1 cellular context compared by ENCODE assay signal in the genomic region with DNA sequence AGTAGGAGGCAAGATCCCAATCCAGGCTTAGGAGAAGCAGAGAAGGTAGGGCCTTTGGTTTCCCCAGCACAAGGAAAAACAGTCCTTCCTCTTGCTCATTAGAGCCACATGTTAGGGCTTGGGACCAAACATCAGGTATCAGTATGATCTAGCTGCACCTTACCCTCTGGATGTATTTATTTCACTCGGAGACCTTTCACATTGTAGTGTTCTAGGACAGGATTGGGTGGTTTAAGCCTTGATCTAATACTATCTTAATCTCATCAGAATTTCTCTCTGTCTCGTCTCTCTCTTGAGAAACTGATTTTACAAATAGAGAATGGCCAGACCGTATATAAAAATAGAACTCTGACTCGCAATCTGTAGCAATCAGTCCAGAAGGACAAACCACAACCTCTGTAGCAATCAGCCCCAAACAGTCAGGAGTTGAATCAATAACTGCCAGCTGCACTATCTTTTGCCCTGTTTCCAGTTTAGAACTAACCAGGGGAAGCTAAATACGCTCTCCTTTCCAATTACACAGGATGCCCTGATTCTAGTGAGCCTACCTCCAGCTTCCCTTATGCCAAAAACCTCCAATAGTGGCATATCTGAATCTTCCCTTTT.
TF ChIP-seq lines count a peak whose summit lies in the region.

No MANE protein-coding gene starts in this region.

TF ChIP-seq in WTC11, 78 proteins besides CTCF, POLR2A, EP300 and RAD21 (continued from another document):
- TF ChIP-seq, protein P1, sequence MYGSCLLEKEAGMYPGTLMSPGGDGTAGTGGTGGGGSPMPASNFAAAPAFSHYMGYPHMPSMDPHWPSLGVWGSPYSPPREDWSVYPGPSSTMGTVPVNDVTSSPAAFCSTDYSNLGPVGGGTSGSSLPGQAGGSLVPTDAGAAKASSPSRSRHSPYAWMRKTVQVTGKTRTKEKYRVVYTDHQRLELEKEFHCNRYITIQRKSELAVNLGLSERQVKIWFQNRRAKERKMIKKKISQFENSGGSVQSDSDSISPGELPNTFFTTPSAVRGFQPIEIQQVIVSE (CRISPR knock-in tag; IDR thresholded peaks at IDR 0.05; ENCODE audit: borderline replicate concordance), result no peak
- TF ChIP-seq FOXK1 (CRISPR knock-in tag; IDR thresholded peaks at IDR 0.05) (no peak), NFE2L1 (CRISPR knock-in tag; IDR thresholded peaks at IDR 0.05) (no peak), TCF7 (CRISPR knock-in tag; IDR thresholded peaks at IDR 0.05; ENCODE audit: low read depth) (no peak)
- TF ChIP-seq, protein P2, sequence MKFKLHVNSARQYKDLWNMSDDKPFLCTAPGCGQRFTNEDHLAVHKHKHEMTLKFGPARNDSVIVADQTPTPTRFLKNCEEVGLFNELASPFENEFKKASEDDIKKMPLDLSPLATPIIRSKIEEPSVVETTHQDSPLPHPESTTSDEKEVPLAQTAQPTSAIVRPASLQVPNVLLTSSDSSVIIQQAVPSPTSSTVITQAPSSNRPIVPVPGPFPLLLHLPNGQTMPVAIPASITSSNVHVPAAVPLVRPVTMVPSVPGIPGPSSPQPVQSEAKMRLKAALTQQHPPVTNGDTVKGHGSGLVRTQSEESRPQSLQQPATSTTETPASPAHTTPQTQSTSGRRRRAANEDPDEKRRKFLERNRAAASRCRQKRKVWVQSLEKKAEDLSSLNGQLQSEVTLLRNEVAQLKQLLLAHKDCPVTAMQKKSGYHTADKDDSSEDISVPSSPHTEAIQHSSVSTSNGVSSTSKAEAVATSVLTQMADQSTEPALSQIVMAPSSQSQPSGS (CRISPR knock-in tag; IDR thresholded peaks at IDR 0.05; ENCODE audit: borderline replicate concordance, low read depth), result no peak
- TF ChIP-seq, protein P3, sequence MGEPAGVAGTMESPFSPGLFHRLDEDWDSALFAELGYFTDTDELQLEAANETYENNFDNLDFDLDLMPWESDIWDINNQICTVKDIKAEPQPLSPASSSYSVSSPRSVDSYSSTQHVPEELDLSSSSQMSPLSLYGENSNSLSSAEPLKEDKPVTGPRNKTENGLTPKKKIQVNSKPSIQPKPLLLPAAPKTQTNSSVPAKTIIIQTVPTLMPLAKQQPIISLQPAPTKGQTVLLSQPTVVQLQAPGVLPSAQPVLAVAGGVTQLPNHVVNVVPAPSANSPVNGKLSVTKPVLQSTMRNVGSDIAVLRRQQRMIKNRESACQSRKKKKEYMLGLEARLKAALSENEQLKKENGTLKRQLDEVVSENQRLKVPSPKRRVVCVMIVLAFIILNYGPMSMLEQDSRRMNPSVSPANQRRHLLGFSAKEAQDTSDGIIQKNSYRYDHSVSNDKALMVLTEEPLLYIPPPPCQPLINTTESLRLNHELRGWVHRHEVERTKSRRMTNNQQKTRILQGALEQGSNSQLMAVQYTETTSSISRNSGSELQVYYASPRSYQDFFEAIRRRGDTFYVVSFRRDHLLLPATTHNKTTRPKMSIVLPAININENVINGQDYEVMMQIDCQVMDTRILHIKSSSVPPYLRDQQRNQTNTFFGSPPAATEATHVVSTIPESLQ (CRISPR knock-in tag; IDR thresholded peaks at IDR 0.05), result no peak
